27 cellular contexts compared by ENCODE assay signal in the genomic region with DNA sequence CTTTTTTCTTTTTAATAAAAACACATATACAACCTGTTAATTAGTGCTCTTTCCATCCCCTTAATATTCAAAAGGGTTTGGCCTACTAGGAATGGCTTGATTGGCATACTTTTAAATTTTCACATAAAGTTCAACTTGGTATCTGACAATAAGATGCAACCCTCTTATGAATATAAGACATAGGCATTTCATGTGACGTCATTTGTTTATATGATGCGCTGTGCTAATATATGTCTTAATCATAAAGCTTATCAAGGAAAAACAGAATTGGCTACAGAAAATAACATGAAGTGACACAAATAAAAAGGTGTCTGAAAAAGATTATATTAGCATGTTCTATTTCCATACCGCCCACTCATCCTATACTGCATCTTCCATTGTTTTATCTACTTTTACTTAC.
DNase-seq lines count a peak whose midpoint lies in the region; ATAC-seq, FAIRE-seq and TF ChIP-seq lines count a peak whose summit lies in the region.
"Had no signal": no experiment of that assay in that cellular context is flagged by ENCODE, and none has a peak within 500 bp of the region (broad histone marks: within the 10 kb centered on the region; RNA-seq: fewer than 3 reads in every experiment).

No MANE protein-coding gene starts in this region.

- POLR2A ChIA-PET in HepG2 (lab: Yijun Ruan, JAX) = no interaction called here
- POLR2A ChIA-PET in HEK293 (lab: Yijun Ruan, JAX) = no interaction called here

- H3K36me3 ChIP-seq in HepG2 (replicated peaks in 1 of 2; ENCODE audit: control insufficient read depth in 1 of 2, insufficient read depth in 2 of 2, low read length in 2 of 2) (no peaks in the 10 kb centered on the region), right lobe of liver (no peaks in the 10 kb centered on the region), HEK293 (ENCODE audit: control insufficient read depth in 2 of 2, insufficient read depth in 1 of 2, low read length in 2 of 2) (no peaks in the 10 kb centered on the region)
- H3K36me3 ChIP-seq: BE2C, BLaER1 had no signal

- ATAC-seq in HepG2 = no peak
- ATAC-seq in right lobe of liver = no peak
- no peak for ATAC-seq in right cardiac atrium

- H3K9ac ChIP-seq in HepG2 (ENCODE audit: insufficient read depth, low read depth, low read length) = no peak overlapping the region
- H3K9ac ChIP-seq: BLaER1 had no signal

- TF ChIP-seq CTCF in HepG2 (CRISPR knock-in tag; IDR thresholded peaks at IDR 0.05) (no peak), right lobe of liver (IDR thresholded peaks at IDR 0.05) (no peak), HEK293 (tag by site-specific recombination; IDR thresholded peaks at IDR 0.05) (no peak)

- H2AFZ ChIP-seq in HepG2 (ENCODE audit: low read length) = no peak overlapping the region

- WGBS in HepG2 (ENCODE audit: low lambda C conversion rate) = 53% methylated on average over 3 of the region's 3 CpGs
- WGBS in right lobe of liver (ENCODE audit: insufficient coverage, low coverage, low lambda C conversion rate, missing lambda C conversion rate) = 50% methylated on average over 3 of the region's 3 CpGs
- WGBS in right cardiac atrium = 65% methylated on average over 3 of the region's 3 CpGs

- H3K4me3 ChIP-seq in HepG2 (replicated peaks in 1 of 3; ENCODE audit: insufficient read depth in 1 of 3, low read depth in 2 of 3, low read length in 3 of 3) (no peak overlapping the region), right lobe of liver (no peak overlapping the region), HEK293 (ENCODE audit: low read depth, low read length) (no peak overlapping the region), right cardiac atrium (ENCODE audit: low read length) (no peak overlapping the region)
- H3K4me3 ChIP-seq: BLaER1 had no signal

- H4K20me1 ChIP-seq in HepG2 (ENCODE audit: insufficient read depth, low read length) = no peaks in the 10 kb centered on the region
- H4K20me1 ChIP-seq: BLaER1 had no signal

- in situ Hi-C loops in HepG2 (cut with HindIII; ENCODE audit: extremely low pct_ligation_motif_present, low pct_unique_long_range_greater_than_20kb) = no loop called here

- H3K4me2 ChIP-seq in HepG2 (ENCODE audit: low read depth, low read length) = no peak overlapping the region
- H3K4me2 ChIP-seq: BLaER1 had no signal

- no peak for TF ChIP-seq POLR2A in HepG2 (IDR thresholded peaks at IDR 0.05; ENCODE audit: insufficient read depth in 1 of 2, low read depth in 2 of 2, low read length in 2 of 2)
- TF ChIP-seq POLR2A in right lobe of liver (IDR thresholded peaks at IDR 0.05) = no peak

- intact Hi-C loops in HepG2 (cut with micrococcal nuclease; ENCODE audit: unreplicated experiment) = no loop called here
- intact Hi-C loops in right lobe of liver (cut with DNase I) = no loop called here
- intact Hi-C loops in right cardiac atrium (cut with DNase I) = no loop called here

- TF ChIP-seq EP300 in HepG2 (IDR thresholded peaks at IDR 0.05; ENCODE audit: low read depth in 2 of 2, low read length in 2 of 2) = no peak
- no peak for TF ChIP-seq EP300 in HepG2 (CRISPR knock-in tag; IDR thresholded peaks at IDR 0.05; ENCODE audit: borderline replicate concordance)

- H3K79me2 ChIP-seq in HepG2 (ENCODE audit: insufficient read depth, low read length) = no peaks in the 10 kb centered on the region

- no peak overlapping the region for H3K27ac ChIP-seq in HepG2 (ENCODE audit: extremely low read length, insufficient read depth, low read length)
- H3K27ac ChIP-seq in right lobe of liver = no peak overlapping the region
- H3K27ac ChIP-seq in HEK293 (ENCODE audit: extremely low read depth, low read depth, low read length) = no peak overlapping the region
- no peak overlapping the region for H3K27ac ChIP-seq in right cardiac atrium (ENCODE audit: low read length)
- H3K27ac ChIP-seq: BLaER1 had no signal

- DNase-seq in HepG2 (ENCODE audit: low spot score) = no peak
- no peak for DNase-seq in right lobe of liver
- DNase-seq in amniotic epithelial cell (ENCODE audit: low read depth) = peak; percentile 48
- DNase-seq in iris pigment epithelial cell (ENCODE audit: low read depth) = peak; percentile 6
- DNase-seq in activated gamma-delta T cell treated with Interleukin-2 at 50 U/mL for 16 hours = no peak
- DNase-seq in right cardiac atrium = no peak
- DNase-seq in stimulated activated CD4-positive, alpha-beta T cell treated with anti-CD3 and anti-CD28 coated beads, Interleukin-4, amount 100 ng/mL, for 4 hours = no peak
- DNase-seq: 8988T; ACHN; BE2C; C1 segment of cervical spinal cord; CD4-positive, alpha-beta memory T cell; CD4-positive, CD25-positive, alpha-beta regulatory T cell; CD8-positive, alpha-beta memory T cell; COR-L47; DMS 273 treated with DMSO at 0.1 percent for 48 hours; DMS153; DMS53; DMS79; DND-41; EL; GF-D8 had no signal

- TF ChIP-seq RAD21 in HepG2 (CRISPR knock-in tag; IDR thresholded peaks at IDR 0.05) = no peak

- no peaks in the 10 kb centered on the region for H3K27me3 ChIP-seq in HepG2 (ENCODE audit: control insufficient read depth in 1 of 2, insufficient read depth in 2 of 2, low read length in 2 of 2)
- no peaks in the 10 kb centered on the region for H3K27me3 ChIP-seq in right lobe of liver
- H3K27me3 ChIP-seq in right cardiac atrium (ENCODE audit: control insufficient read depth, insufficient read depth) = no peaks in the 10 kb centered on the region
- H3K27me3 ChIP-seq: BE2C, BLaER1 had no signal

- H3K4me1 ChIP-seq in HepG2 (ENCODE audit: insufficient read depth, low read length) (no peaks in the 10 kb centered on the region), right lobe of liver (no peaks in the 10 kb centered on the region), HEK293 (ENCODE audit: control insufficient read depth, insufficient read depth, low read length) (no peaks in the 10 kb centered on the region), right cardiac atrium (ENCODE audit: control insufficient read depth, insufficient read depth, low read length) (no peaks in the 10 kb centered on the region)
- H3K4me1 ChIP-seq: BE2C, BLaER1 had no signal

- CTCF ChIA-PET in HepG2 (lab: Yijun Ruan, JAX; ENCODE audit: low intra/inter-chr PET ratio, low total read pairs) (no interaction called here), HEK293 (lab: Yijun Ruan, JAX) (interaction anchor here (0.5 to 0.6 kb wide), 2 partner anchors 18 to 37 kb away, joined by 3 to 4 read pairs; no protein-coding TSS in a partner anchor)

- H3K9me3 ChIP-seq in HepG2 (ENCODE audit: low read length) (no peaks in the 10 kb centered on the region), right lobe of liver (no peaks in the 10 kb centered on the region), HEK293 (ENCODE audit: control insufficient read depth, insufficient read depth, low read depth, low read length) (no peaks in the 10 kb centered on the region), right cardiac atrium (ENCODE audit: control insufficient read depth, low read length) (no peaks in the 10 kb centered on the region)
- H3K9me3 ChIP-seq: BE2C had no signal

- FAIRE-seq in HepG2 (lab: Jason Lieb, UNC) = no peak
- FAIRE-seq: A204.1, GM12891, GM19239 had no signal

- no TSS peak for BruUV-seq in HepG2 (replicated peaks; lab: Mats Ljungman, UMichigan)

TF ChIP-seq in HepG2, 621 proteins besides CTCF, POLR2A, EP300 and RAD21 (continues in another document):
- TF ChIP-seq, protein P1, sequence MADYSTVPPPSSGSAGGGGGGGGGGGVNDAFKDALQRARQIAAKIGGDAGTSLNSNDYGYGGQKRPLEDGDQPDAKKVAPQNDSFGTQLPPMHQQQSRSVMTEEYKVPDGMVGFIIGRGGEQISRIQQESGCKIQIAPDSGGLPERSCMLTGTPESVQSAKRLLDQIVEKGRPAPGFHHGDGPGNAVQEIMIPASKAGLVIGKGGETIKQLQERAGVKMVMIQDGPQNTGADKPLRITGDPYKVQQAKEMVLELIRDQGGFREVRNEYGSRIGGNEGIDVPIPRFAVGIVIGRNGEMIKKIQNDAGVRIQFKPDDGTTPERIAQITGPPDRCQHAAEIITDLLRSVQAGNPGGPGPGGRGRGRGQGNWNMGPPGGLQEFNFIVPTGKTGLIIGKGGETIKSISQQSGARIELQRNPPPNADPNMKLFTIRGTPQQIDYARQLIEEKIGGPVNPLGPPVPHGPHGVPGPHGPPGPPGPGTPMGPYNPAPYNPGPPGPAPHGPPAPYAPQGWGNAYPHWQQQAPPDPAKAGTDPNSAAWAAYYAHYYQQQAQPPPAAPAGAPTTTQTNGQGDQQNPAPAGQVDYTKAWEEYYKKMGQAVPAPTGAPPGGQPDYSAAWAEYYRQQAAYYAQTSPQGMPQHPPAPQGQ (CRISPR knock-in tag; IDR thresholded peaks at IDR 0.05; ENCODE audit: borderline replicate concordance) = no peak
- TF ChIP-seq CREB1 (IDR thresholded peaks at IDR 0.05) = peak; percentile 85
- TF ChIP-seq CREB1 (CRISPR knock-in tag; IDR thresholded peaks at IDR 0.05) = no peak
- TF ChIP-seq ZNF883 (CRISPR knock-in tag; IDR thresholded peaks at IDR 0.05; ENCODE audit: not compliant biosample characterization) = no peak

TF ChIP-seq in HEK293, 187 proteins besides CTCF, POLR2A, EP300 and RAD21:
- TF ChIP-seq ZNF121 (tag by site-specific recombination; IDR thresholded peaks at IDR 0.05) (no peak), ZBTB1 (tag by site-specific recombination; IDR thresholded peaks at IDR 0.05) (no peak), ZNF184 (tag by site-specific recombination; IDR thresholded peaks at IDR 0.05) (no peak), ZNF248 (tag by site-specific recombination; IDR thresholded peaks at IDR 0.05) (no peak)
- TF ChIP-seq, protein P2, sequence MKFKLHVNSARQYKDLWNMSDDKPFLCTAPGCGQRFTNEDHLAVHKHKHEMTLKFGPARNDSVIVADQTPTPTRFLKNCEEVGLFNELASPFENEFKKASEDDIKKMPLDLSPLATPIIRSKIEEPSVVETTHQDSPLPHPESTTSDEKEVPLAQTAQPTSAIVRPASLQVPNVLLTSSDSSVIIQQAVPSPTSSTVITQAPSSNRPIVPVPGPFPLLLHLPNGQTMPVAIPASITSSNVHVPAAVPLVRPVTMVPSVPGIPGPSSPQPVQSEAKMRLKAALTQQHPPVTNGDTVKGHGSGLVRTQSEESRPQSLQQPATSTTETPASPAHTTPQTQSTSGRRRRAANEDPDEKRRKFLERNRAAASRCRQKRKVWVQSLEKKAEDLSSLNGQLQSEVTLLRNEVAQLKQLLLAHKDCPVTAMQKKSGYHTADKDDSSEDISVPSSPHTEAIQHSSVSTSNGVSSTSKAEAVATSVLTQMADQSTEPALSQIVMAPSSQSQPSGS (tag by site-specific recombination; IDR thresholded peaks at IDR 0.05; ENCODE audit: low read depth) = 0 out of 2 replicates have a peak, but pooled peaks have one; percentile 10
TF ChIP-seq in HEK293: peak in this region for 1.

Comparison
In these comparisons a context has a peak if more than half of its experiments do, and no peak if none do; other contexts are left out.
1. DNase-seq: peak in amniotic epithelial cell (single experiment) and iris pigment epithelial cell (single experiment); none in HepG2 (single experiment), right lobe of liver (0 of 3), activated gamma-delta T cell treated with Interleukin-2 at 50 U/mL for 16 hours (single experiment), right cardiac atrium (0 of 3) and stimulated activated CD4-positive, alpha-beta T cell treated with anti-CD3 and anti-CD28 coated beads, Interleukin-4, amount 100 ng/mL, for 4 hours (0 of 2).